In the genomic region with DNA sequence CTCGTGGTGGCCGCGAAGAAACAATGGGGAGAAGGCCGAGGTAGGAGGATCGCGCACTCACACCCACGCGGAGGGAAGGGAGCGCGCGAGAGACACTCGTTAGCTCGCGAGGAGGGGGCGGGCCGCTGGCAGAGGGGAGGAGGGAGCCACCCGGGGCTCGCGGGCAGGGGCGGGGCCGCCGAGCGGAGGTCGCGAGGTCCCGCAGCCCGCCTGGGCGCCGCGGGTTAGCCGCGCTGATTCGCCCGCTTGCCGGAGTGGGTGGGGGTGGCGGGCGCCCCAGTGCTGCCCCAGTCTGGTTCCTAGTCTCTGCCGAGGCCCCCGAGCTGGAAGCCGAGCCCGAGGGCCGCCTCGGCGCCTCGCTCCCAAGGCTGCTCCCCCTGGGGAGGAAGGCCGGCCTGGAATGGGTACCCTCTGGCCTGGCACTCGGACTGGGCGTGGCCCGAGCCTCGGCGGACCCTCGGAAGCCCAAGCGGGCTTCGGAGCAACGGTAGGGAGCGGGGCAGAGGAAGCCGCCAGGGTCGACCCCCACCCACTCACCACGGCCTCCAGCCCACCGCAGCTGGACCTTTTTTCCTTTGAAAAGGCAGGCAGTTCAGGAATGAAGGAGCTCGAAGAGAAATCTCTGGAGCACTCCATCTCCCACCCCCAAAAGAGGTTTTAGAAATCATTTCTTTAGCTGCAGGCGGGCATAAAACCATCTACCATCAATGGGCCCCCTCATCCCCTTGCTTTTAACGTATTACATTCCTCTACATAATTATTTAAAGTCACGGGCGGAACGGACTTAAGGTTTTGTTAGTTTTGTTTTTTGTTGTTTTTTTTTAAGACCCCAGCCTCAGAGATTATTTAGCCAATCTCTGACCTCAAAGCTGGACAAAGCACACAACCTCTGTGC, we compare ENCODE assay signal across 8 cellular contexts. TPM values are rescaled to one million over a fixed set of nuclear protein-coding genes. Genes with fewer than 3 reads are reported as not detected.
DNase-seq lines count a peak whose midpoint lies in the region; ATAC-seq and TF ChIP-seq lines count a peak whose summit lies in the region.

No MANE protein-coding gene starts in this region.

- ATAC-seq in GM18867 (IDR thresholded peaks at IDR 0.05; ENCODE audit: unreplicated experiment) (peak; percentile 79), HG03135 (IDR thresholded peaks at IDR 0.05; ENCODE audit: unreplicated experiment) (peak; percentile 55)

- TF ChIP-seq RAD21 in liver (IDR thresholded peaks at IDR 0.05) = peak in 1 of 2 donors; percentile 9

- peak overlapping the region; percentile 85 to 92 for H3K27ac ChIP-seq in liver (ENCODE audit: low read depth in 1 of 2, low read length in 2 of 2)

- H3K27me3 ChIP-seq in liver (ENCODE audit: control insufficient read depth in 4 of 4, insufficient read depth in 4 of 4, low read length in 3 of 4) = no peaks in the 10 kb centered on the region

- no peaks in the 10 kb centered on the region for H3K36me3 ChIP-seq in liver (ENCODE audit: control insufficient read depth in 4 of 4, insufficient read depth in 3 of 4, low read depth in 1 of 4, low read length in 3 of 4)

- peak overlapping the region in 1 of 2 donors; percentile 71 for H3K9ac ChIP-seq in liver (ENCODE audit: low read depth in 1 of 2, low read length in 2 of 2)

- peaks cover 2 to 27% (median 12%) of the 10 kb centered on the region in 4 donors for H3K4me1 ChIP-seq in liver (ENCODE audit: control insufficient read depth in 4 of 4, insufficient read depth in 4 of 4, low read length in 3 of 4)

- peak; percentile 85 for DNase-seq in ACHN
- peak; percentile 54 for DNase-seq in NCI-H446 treated with DMSO at 0.1 percent for 48 hours (lab: John Stamatoyannopoulos, UW)
- peak; percentile 88 for DNase-seq in activated CD4-positive, alpha-beta T cell treated with anti-CD3 and anti-CD28 coated beads, Interleukin-2, amount 50 U/mL, for 1 hour
- peak; percentile 87 for DNase-seq in dedifferentiated amniotic fluid mesenchymal stem cell (ENCODE audit: extremely low spot score)
- peak; percentile 90 for DNase-seq in stimulated activated CD4-positive, alpha-beta T cell treated with anti-CD3 and anti-CD28 coated beads, Interleukin-2, amount 100 ng/mL, for 4 hours (ENCODE audit: low read depth)

- H3K9me3 ChIP-seq in liver (ENCODE audit: control insufficient read depth in 4 of 4, low read length in 3 of 4) = no peaks in the 10 kb centered on the region

- H3K4me3 ChIP-seq in liver (ENCODE audit: low read depth in 1 of 3, low read length in 3 of 3) = peak overlapping the region; percentile 70 to 92 (median 77)

- no peak for TF ChIP-seq CTCF in liver (IDR thresholded peaks at IDR 0.05; ENCODE audit: low read depth, low read length, missing input control)

- in situ Hi-C loops in ACHN (cut with HindIII; ENCODE audit: low pct_ligation_motif_present, low pct_unique_long_range_greater_than_20kb, low sequenced_read_pairs) = no loop called here

- 7% methylated on average over 66 of the region's 66 CpGs for WGBS in liver

TF ChIP-seq in liver, 16 proteins besides CTCF, POLR2A, EP300 and RAD21:
- TF ChIP-seq GABPA (IDR thresholded peaks at IDR 0.05 in 1 of 2, conservative IDR thresholded peaks at IDR 0.05 in 1 of 2) (no peak), ATF3 (IDR thresholded peaks at IDR 0.05) (no peak), EGR1 (IDR thresholded peaks at IDR 0.05; ENCODE audit: low read depth in 2 of 2) (peak in 1 of 2 donors; percentile 68), NR2F2 (IDR thresholded peaks at IDR 0.05) (no peak), HNF4A (conservative IDR thresholded peaks at IDR 0.05) (no peak), HNF4G (IDR thresholded peaks at IDR 0.05) (no peak), RXRA (IDR thresholded peaks at IDR 0.05) (no peak), YY1 (IDR thresholded peaks at IDR 0.05) (no peak), FOXA1 (IDR thresholded peaks at IDR 0.05) (no peak), SP1 (IDR thresholded peaks at IDR 0.05) (no peak), FOXA2 (IDR thresholded peaks at IDR 0.05) (no peak), ZBTB33 (IDR thresholded peaks at IDR 0.05) (peak; percentile 20), JUND (IDR thresholded peaks at IDR 0.05) (no peak), TAF1 (conservative IDR thresholded peaks at IDR 0.05) (no peak)
- TF ChIP-seq, protein P1, sequence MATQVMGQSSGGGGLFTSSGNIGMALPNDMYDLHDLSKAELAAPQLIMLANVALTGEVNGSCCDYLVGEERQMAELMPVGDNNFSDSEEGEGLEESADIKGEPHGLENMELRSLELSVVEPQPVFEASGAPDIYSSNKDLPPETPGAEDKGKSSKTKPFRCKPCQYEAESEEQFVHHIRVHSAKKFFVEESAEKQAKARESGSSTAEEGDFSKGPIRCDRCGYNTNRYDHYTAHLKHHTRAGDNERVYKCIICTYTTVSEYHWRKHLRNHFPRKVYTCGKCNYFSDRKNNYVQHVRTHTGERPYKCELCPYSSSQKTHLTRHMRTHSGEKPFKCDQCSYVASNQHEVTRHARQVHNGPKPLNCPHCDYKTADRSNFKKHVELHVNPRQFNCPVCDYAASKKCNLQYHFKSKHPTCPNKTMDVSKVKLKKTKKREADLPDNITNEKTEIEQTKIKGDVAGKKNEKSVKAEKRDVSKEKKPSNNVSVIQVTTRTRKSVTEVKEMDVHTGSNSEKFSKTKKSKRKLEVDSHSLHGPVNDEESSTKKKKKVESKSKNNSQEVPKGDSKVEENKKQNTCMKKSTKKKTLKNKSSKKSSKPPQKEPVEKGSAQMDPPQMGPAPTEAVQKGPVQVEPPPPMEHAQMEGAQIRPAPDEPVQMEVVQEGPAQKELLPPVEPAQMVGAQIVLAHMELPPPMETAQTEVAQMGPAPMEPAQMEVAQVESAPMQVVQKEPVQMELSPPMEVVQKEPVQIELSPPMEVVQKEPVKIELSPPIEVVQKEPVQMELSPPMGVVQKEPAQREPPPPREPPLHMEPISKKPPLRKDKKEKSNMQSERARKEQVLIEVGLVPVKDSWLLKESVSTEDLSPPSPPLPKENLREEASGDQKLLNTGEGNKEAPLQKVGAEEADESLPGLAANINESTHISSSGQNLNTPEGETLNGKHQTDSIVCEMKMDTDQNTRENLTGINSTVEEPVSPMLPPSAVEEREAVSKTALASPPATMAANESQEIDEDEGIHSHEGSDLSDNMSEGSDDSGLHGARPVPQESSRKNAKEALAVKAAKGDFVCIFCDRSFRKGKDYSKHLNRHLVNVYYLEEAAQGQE (IDR thresholded peaks at IDR 0.05) = no peak
- TF ChIP-seq, protein P2, sequence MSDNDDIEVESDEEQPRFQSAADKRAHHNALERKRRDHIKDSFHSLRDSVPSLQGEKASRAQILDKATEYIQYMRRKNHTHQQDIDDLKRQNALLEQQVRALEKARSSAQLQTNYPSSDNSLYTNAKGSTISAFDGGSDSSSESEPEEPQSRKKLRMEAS (IDR thresholded peaks at IDR 0.05) = no peak

RNA-seq across cellular contexts. Expression of gene TUT4, which starts 0.7 kb away (rescaled TPM):
- 10 to 100 TPM; 20.0 to 28.0 TPM for total RNA-seq in liver
- polyA plus RNA-seq in liver = 10 to 100 TPM; 12.2 to 28.0 TPM

RNA-seq across cellular contexts. Expression of gene GPX7, which starts 48.6 kb away (rescaled TPM):
- total RNA-seq in liver = 10 to 100 TPM in 1 of 2 donors, 1 to 10 TPM in 1; 4.7 to 33.0 TPM
- polyA plus RNA-seq in liver = 1 to 10 TPM; 3.9 to 7.0 TPM

Comparison
In these comparisons a context has a peak if more than half of its experiments do, and no peak if none do; other contexts are left out.
1. Peak in every context shown above with its lines: DNase-seq, ATAC-seq, H3K4me3 ChIP-seq and H3K27ac ChIP-seq.